8 cellular contexts compared by ENCODE assay signal in genomic region chr6:34236423-34237315, GRCh38. TPM values are rescaled to one million over a fixed set of nuclear protein-coding genes. Genes with fewer than 3 reads are reported as not detected.
DNase-seq lines count a peak whose midpoint lies in the region; ATAC-seq and TF ChIP-seq lines count a peak whose summit lies in the region.

Gene HMGA1, plus strand, starts transcription at chr6:34236873. Its CDS starts 3,908 bp downstream, at chr6:34240781.

- CTCF ChIA-PET in A673 (lab: Charles Lee) (interaction anchor here (0.6 to 1.0 kb wide), 3 partner anchors 13 to 286 kb away, joined by 6 to 8 read pairs (median 7); no protein-coding TSS in a partner anchor), activated B cell treated with CpG ODN at 0.5 μM for 24 hours (lab: Charles Lee) (interaction anchor here (0.6 to 1.8 kb wide), 7 partner anchors 10 to 374 kb away, joined by 3 to 15 read pairs (median 4); no protein-coding TSS in a partner anchor)

- peaks cover 20% of the 10 kb centered on the region for H3K4me1 ChIP-seq in A673 (ENCODE audit: insufficient read depth, low read length, poor library complexity, severe bottlenecking)

- no peak for TF ChIP-seq CTCF in A673 (conservative IDR thresholded peaks at IDR 0.05; ENCODE audit: low read depth, low read length)
- TF ChIP-seq CTCF in activated B cell treated with CpG ODN at 0.5 μM for 24 hours (IDR thresholded peaks at IDR 0.05), result no peak
- TF ChIP-seq CTCF in cardiac fibroblast (IDR thresholded peaks at IDR 0.05; ENCODE audit: low read depth, low read length), result no peak

- peak; percentile 94 for DNase-seq in A673 (ENCODE audit: low spot score)
- DNase-seq in NCI-H2227 (lab: John Stamatoyannopoulos, UW; ENCODE audit: unreplicated experiment), result peak; percentile 92
- peak; percentile 90 for DNase-seq in activated B cell treated with CpG ODN at 0.5 μM for 24 hours
- peak; percentile 86 to 89 for DNase-seq in cardiac fibroblast (ENCODE audit: low read depth in 2 of 2)
- DNase-seq in iris pigment epithelial cell (ENCODE audit: low read depth), result peak; percentile 84
- DNase-seq in stimulated activated CD4-positive, alpha-beta T cell treated with anti-CD3 and anti-CD28 coated beads, Interleukin-12 subunit alpha, Interleukin-12 subunit beta, amount 100 ng/mL, for 4 hours, result peak; percentile 91

- H3K27ac Mint-ChIP-seq in activated B cell treated with CpG ODN at 0.5 μM for 24 hours, result peak within 1 kb of the TSS; percentile 95

- no TSS peak for BruUV-seq in A673 (replicated peaks; lab: Mats Ljungman, UMichigan)

- no peaks in the 10 kb centered on the region for H3K27me3 Mint-ChIP-seq in activated B cell treated with CpG ODN at 0.5 μM for 24 hours

- intact Hi-C loops in A673 (cut with micrococcal nuclease; ENCODE audit: unreplicated experiment) (no loop called here), activated B cell treated with CpG ODN at 0.5 μM for 24 hours (cut with micrococcal nuclease) (loop anchor here (1.0 to 5.0 kb wide), 5 partner anchors 12 to 1021 kb away; partner anchors contain the start of genes SMIM29, SNRPC and ZNF76)

- H3K36me3 ChIP-seq in A673 (ENCODE audit: insufficient read depth, low read length, poor library complexity, severe bottlenecking), result no peaks in the 10 kb centered on the region

- H3K27ac ChIP-seq in A673 (ENCODE audit: low read depth, low read length, poor library complexity, severe bottlenecking), result peak within 1 kb of the TSS; percentile 82

- peak; percentile 38 for ATAC-seq in GM18873 (IDR thresholded peaks at IDR 0.05; ENCODE audit: low FRiP score, unreplicated experiment)
- ATAC-seq in HG03108 (IDR thresholded peaks at IDR 0.05; ENCODE audit: unreplicated experiment), result peak; percentile 52
- peak; percentile 77 for ATAC-seq in activated B cell treated with CpG ODN at 0.5 μM for 24 hours (ENCODE audit: low read depth)

- H3K4me3 ChIP-seq in A673 (ENCODE audit: low read depth, low read length, poor library complexity, severe bottlenecking) (peak within 1 kb of the TSS; percentile 58), cardiac fibroblast (replicated peaks in 1 of 2; ENCODE audit: low read depth in 2 of 2, low read length in 2 of 2) (peak within 1 kb of the TSS; percentile 74 to 78)

- peak within 1 kb of the TSS; percentile 89 for H3K4me3 Mint-ChIP-seq in activated B cell treated with CpG ODN at 0.5 μM for 24 hours

- no peaks in the 10 kb centered on the region for H3K9me3 ChIP-seq in A673 (ENCODE audit: low read depth, low read length, poor library complexity, severe bottlenecking)

- H3K4me1 Mint-ChIP-seq in activated B cell treated with CpG ODN at 0.5 μM for 24 hours, result peaks cover 36% of the 10 kb centered on the region

- H3K9me3 Mint-ChIP-seq in activated B cell treated with CpG ODN at 0.5 μM for 24 hours, result no peaks in the 10 kb centered on the region

- peaks cover 28% of the 10 kb centered on the region for H3K36me3 Mint-ChIP-seq in activated B cell treated with CpG ODN at 0.5 μM for 24 hours (ENCODE audit: low read depth)

- POLR2A ChIA-PET in A673 (lab: Charles Lee; ENCODE audit: low non-redundant PET), result interaction anchor here (0.5 to 0.7 kb wide), 5 partner anchors 22 to 639 kb away, joined by 3 to 7 read pairs (median 3); no protein-coding TSS in a partner anchor
- POLR2A ChIA-PET in activated B cell treated with CpG ODN at 0.5 μM for 24 hours (lab: Charles Lee), result interaction anchor here (0.7 to 3.2 kb wide), 41 partner anchors 8 to 1790 kb away, joined by 3 to 297 read pairs (median 5); partner anchors contain the start of genes ANKS1A, BLTP3A, HLA-DPB1 and ILRUN

- no peaks in the 10 kb centered on the region for H3K27me3 ChIP-seq in A673 (replicated peaks; ENCODE audit: insufficient read depth, low read depth, low read length, poor library complexity)

RNA-seq across cellular contexts. Expression of gene HMGA1, which starts in this region (rescaled TPM):
- total RNA-seq in A673 (2021) (248 and 290 TPM in 2 replicates), activated B cell treated with CpG ODN at 0.5 μM for 24 hours (186 and 188 TPM in 2 replicates)

Comparison
In these comparisons a context has a peak if more than half of its experiments do, and no peak if none do; other contexts are left out.
1. Peak in every context shown above with its lines: DNase-seq, ATAC-seq, H3K4me3 ChIP-seq and H3K27ac ChIP-seq.